9 cellular contexts compared by ENCODE assay signal in the genomic region with DNA sequence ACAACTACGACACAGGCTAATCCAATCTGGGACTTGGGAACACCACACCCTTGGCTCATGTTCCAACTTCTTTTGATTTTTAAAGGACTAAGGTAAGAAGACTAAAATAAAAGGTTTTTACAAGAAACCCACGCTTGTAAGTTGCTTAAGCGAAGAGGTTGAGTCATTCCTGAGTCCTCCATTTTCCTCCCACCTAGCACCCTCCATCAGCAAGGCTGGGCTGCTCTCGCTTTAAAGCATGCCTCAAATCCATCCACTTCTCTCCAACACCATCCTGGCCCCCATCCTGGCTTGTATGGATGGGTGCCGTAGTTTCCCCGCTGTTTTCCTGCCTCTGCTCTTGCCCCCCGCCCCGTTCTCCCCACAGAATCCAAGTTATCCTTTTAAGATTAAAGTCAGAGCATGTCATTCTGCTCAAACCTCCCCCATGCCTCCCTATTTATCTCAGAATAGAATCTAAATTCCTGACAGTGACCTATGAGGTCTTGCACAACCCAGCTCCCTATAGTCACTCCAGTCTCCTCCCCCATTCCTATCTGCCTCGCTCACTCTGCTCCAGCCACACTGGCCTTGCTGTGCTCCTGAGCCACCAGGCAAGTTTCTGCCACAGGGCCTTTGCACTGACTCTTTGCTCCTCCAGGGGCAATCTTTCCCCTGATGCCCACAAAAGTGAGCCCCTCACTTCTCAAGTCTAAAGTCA. TPM values are rescaled to one million over a fixed set of nuclear protein-coding genes. Genes with fewer than 3 reads are reported as not detected.
DNase-seq lines count a peak whose midpoint lies in the region; ATAC-seq and TF ChIP-seq lines count a peak whose summit lies in the region.
"Had no signal": no experiment of that assay in that cellular context is flagged by ENCODE, and none has a peak within 500 bp of the region (broad histone marks: within the 10 kb centered on the region; RNA-seq: fewer than 3 reads in every experiment).

No MANE protein-coding gene starts in this region.

- no peaks in the 10 kb centered on the region for H3K4me1 Mint-ChIP-seq in CD4-positive, alpha-beta T cell (ENCODE audit: low read depth)
- no peaks in the 10 kb centered on the region for H3K4me1 Mint-ChIP-seq in activated CD4-positive, alpha-beta memory T cell treated with anti-CD3 and anti-CD28 coated beads, Interleukin-2, amount 10 ng/mL, durations not matched to agents 7 days and 5 days

- POLR2A ChIA-PET in CD4-positive, alpha-beta T cell (lab: Charles Lee): no interaction called here
- POLR2A ChIA-PET in activated CD4-positive, alpha-beta memory T cell treated with anti-CD3 and anti-CD28 coated beads, Interleukin-2, amount 10 ng/mL, durations not matched to agents 7 days and 5 days (lab: Charles Lee): no interaction called here

- peak overlapping the region; percentile 55 to 92 (median 90) for H3K27ac ChIP-seq in adrenal gland
- H3K27ac ChIP-seq in thoracic aorta: no peak overlapping the region
- H3K27ac ChIP-seq in CD4-positive, alpha-beta T cell (ENCODE audit: low read depth, low read length): no peak overlapping the region

- H3K36me3 ChIP-seq in adrenal gland (replicated peaks in 1 of 2) (peaks cover 0 to 8% of the 10 kb centered on the region in 2 donors), thoracic aorta (no peaks in the 10 kb centered on the region)

- intact Hi-C loops in adrenal gland (cut with DNase I): no loop called here
- intact Hi-C loops in CD4-positive, alpha-beta T cell (cut with DNase I, micrococcal nuclease): no loop called here

- H3K9me3 Mint-ChIP-seq in CD4-positive, alpha-beta T cell: no peaks in the 10 kb centered on the region
- no peaks in the 10 kb centered on the region for H3K9me3 Mint-ChIP-seq in activated CD4-positive, alpha-beta memory T cell treated with anti-CD3 and anti-CD28 coated beads, Interleukin-2, amount 10 ng/mL, durations not matched to agents 7 days and 5 days

- H3K27me3 ChIP-seq in adrenal gland (no peaks in the 10 kb centered on the region), thoracic aorta (replicated peaks; ENCODE audit: insufficient read depth) (no peaks in the 10 kb centered on the region)
- H3K27me3 ChIP-seq in CD4-positive, alpha-beta T cell (ENCODE audit: control insufficient read depth, insufficient read depth, low read length): no peaks in the 10 kb centered on the region

- no peak overlapping the region for H3K27ac Mint-ChIP-seq in CD4-positive, alpha-beta T cell
- H3K27ac Mint-ChIP-seq in activated CD4-positive, alpha-beta memory T cell treated with anti-CD3 and anti-CD28 coated beads, Interleukin-2, amount 10 ng/mL, durations not matched to agents 7 days and 5 days: no peak overlapping the region

- no peaks in the 10 kb centered on the region for H3K27me3 Mint-ChIP-seq in CD4-positive, alpha-beta T cell
- H3K27me3 Mint-ChIP-seq in activated CD4-positive, alpha-beta memory T cell treated with anti-CD3 and anti-CD28 coated beads, Interleukin-2, amount 10 ng/mL, durations not matched to agents 7 days and 5 days: no peaks in the 10 kb centered on the region

- no peaks in the 10 kb centered on the region for H3K36me3 Mint-ChIP-seq in CD4-positive, alpha-beta T cell (ENCODE audit: low read depth)
- H3K36me3 Mint-ChIP-seq in activated CD4-positive, alpha-beta memory T cell treated with anti-CD3 and anti-CD28 coated beads, Interleukin-2, amount 10 ng/mL, durations not matched to agents 7 days and 5 days (ENCODE audit: low read depth): no peaks in the 10 kb centered on the region

- CTCF ChIA-PET in CD4-positive, alpha-beta T cell (lab: Charles Lee): no interaction called here
- CTCF ChIA-PET in activated CD4-positive, alpha-beta memory T cell treated with anti-CD3 and anti-CD28 coated beads, Interleukin-2, amount 10 ng/mL, durations not matched to agents 7 days and 5 days (lab: Charles Lee): no interaction called here

- no peaks in the 10 kb centered on the region for H3K9me3 ChIP-seq in adrenal gland (replicated peaks in 1 of 3)
- H3K9me3 ChIP-seq in thoracic aorta: no peaks in the 10 kb centered on the region
- H3K9me3 ChIP-seq in CD4-positive, alpha-beta T cell (ENCODE audit: control insufficient read depth, low read length): peaks cover 7% of the 10 kb centered on the region

- H3K4me3 ChIP-seq in adrenal gland (no peak overlapping the region), thoracic aorta (no peak overlapping the region)

- DNase-seq in HS-5 (ENCODE audit: low read depth) (peak; percentile 84), adrenal gland (peak; percentile 74 to 91 (median 89)), inferior parietal cortex (ENCODE audit: extremely low spot score) (peak; percentile 44), thoracic aorta (ENCODE audit: low spot score) (no peak), middle frontal gyrus (ENCODE audit: extremely low spot score, low spot score) (no peak)
- no peak for DNase-seq in CD4-positive, alpha-beta T cell
- DNase-seq in activated CD4-positive, alpha-beta memory T cell treated with anti-CD3 and anti-CD28 coated beads, Interleukin-2, amount 10 ng/mL, durations not matched to agents 7 days and 5 days: no peak
- DNase-seq: NCI-H146 had no signal

- H3K4me1 ChIP-seq in adrenal gland (replicated peaks in 1 of 2) (peaks cover 32 to 74% of the 10 kb centered on the region in 2 donors), thoracic aorta (ENCODE audit: control insufficient read depth in 1 of 2, low read depth in 2 of 2) (peaks cover 0 to 6% of the 10 kb centered on the region in 2 donors)

- no peak overlapping the region for H3K4me3 Mint-ChIP-seq in CD4-positive, alpha-beta T cell
- no peak overlapping the region for H3K4me3 Mint-ChIP-seq in activated CD4-positive, alpha-beta memory T cell treated with anti-CD3 and anti-CD28 coated beads, Interleukin-2, amount 10 ng/mL, durations not matched to agents 7 days and 5 days

- no peak for TF ChIP-seq CTCF in adrenal gland (IDR thresholded peaks at IDR 0.05)
- TF ChIP-seq CTCF in thoracic aorta (IDR thresholded peaks at IDR 0.05): no peak
- no peak for TF ChIP-seq CTCF in CD4-positive, alpha-beta T cell (IDR thresholded peaks at IDR 0.05)

- ATAC-seq in thoracic aorta (ENCODE audit: insufficient number of reproducible peaks, low FRiP score, low read depth) (peak; percentile 37), HG03442 (IDR thresholded peaks at IDR 0.05; ENCODE audit: unreplicated experiment) (no peak)
- ATAC-seq in CD4-positive, alpha-beta T cell (ENCODE audit: poor library complexity): no peak

- 59 to 66% (median 62%) methylated on average over 9 of the region's 9 CpGs for WGBS in adrenal gland, 4 donors

- peak in 1 of 2 donors; percentile 25 for TF ChIP-seq POLR2A in adrenal gland (IDR thresholded peaks at IDR 0.05)

RNA-seq across cellular contexts. Expression of a gene that starts 34.5 kb away (rescaled TPM):
- 1,000 to 10,000 TPM in 5 of 8 donors, 100 to 1,000 TPM in 3; 646 to 8,580 (median 1,325) TPM for total RNA-seq in adrenal gland
- 1,000 to 10,000 TPM in 2 of 3 donors, 100 to 1,000 TPM in 1; 213 to 5,784 (median 1,664) TPM for polyA plus RNA-seq in adrenal gland
- total RNA-seq in thoracic aorta: 10 to 100 TPM in 1 of 2 donors, 1 to 10 TPM in 1; 8.8 to 13.1 TPM
- 1 to 10 TPM; 2.3 to 3.7 TPM for total RNA-seq in CD4-positive, alpha-beta T cell
- total RNA-seq in activated CD4-positive, alpha-beta memory T cell treated with anti-CD3 and anti-CD28 coated beads, Interleukin-2, amount 10 ng/mL, durations not matched to agents 7 days and 5 days: 1 to 10 TPM; 4.3 to 5.8 TPM

Comparison
In these comparisons a context has a peak if more than half of its experiments do, and no peak if none do; other contexts are left out.
1. DNase-seq: peak in HS-5 (single experiment), adrenal gland (7 of 7) and inferior parietal cortex (single experiment); none in thoracic aorta (single experiment), CD4-positive, alpha-beta T cell (0 of 10), activated CD4-positive, alpha-beta memory T cell treated with anti-CD3 and anti-CD28 coated beads, Interleukin-2, amount 10 ng/mL, durations not matched to agents 7 days and 5 days (single experiment) and middle frontal gyrus (single experiment).
2. H3K27ac ChIP-seq: peak in adrenal gland (5 of 5); none in thoracic aorta (0 of 2) and CD4-positive, alpha-beta T cell (single experiment).
3. RNA of a gene that starts 34.5 kb away (total RNA-seq): 646 to 8,580 TPM in adrenal gland; 8.8 to 13.1 TPM in thoracic aorta, 4.3 to 5.8 TPM in activated CD4-positive, alpha-beta memory T cell treated with anti-CD3 and anti-CD28 coated beads, Interleukin-2, amount 10 ng/mL, durations not matched to agents 7 days and 5 days and 2.3 to 3.7 TPM in CD4-positive, alpha-beta T cell; every median in the first group is over 10 times any median in the second.